In the genomic region with DNA sequence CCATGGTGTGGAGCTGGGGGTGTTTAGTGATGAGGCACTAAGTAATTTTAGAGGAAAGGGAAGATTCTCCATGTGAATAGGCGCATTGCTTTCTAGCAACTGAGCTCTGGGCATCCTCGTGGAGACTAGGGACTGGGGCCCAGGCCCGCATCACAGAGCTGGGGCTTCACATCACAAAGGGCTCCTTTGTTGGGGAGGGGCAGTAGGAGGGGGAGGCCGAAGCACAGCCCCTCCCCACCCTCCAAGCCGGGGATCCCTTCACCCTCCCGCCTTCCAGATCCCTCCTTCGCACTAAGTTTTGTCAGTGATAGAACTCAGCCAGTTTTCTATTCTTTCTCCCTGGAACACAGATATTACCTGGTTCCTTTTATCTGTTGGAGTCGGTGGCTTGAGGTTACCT, we compare ENCODE assay signal across 4 cellular contexts. TPM values are rescaled to one million over a fixed set of nuclear protein-coding genes. Genes with fewer than 3 reads are reported as not detected.
"Had no signal": no experiment of that assay in that cellular context is flagged by ENCODE, and none has a peak within 500 bp of the region (broad histone marks: within the 10 kb centered on the region; RNA-seq: fewer than 3 reads in every experiment).

A gene (minus strand): TSS at position 101 of the 400 bp plus-strand sequence. CDS start 29 bp downstream, at position 72.

RNA-seq across cellular contexts. Expression of the gene that starts here (rescaled TPM):
- total RNA-seq: LHCN-M2, M059J, MCF 10A, NCI-H460 had no signal
